ENCODE assay signal across 1 cellular context in genomic region chr19:57746580-57747471, GRCh38.
TF ChIP-seq lines count a peak whose summit lies in the region.

Gene ZNF776, plus strand, starts transcription at chr19:57746815. Its CDS starts 244 bp downstream, at chr19:57747059.

TF ChIP-seq in K562, 482 proteins besides CTCF, POLR2A, EP300 and RAD21 (continued from another document):
- TF ChIP-seq, protein P1, sequence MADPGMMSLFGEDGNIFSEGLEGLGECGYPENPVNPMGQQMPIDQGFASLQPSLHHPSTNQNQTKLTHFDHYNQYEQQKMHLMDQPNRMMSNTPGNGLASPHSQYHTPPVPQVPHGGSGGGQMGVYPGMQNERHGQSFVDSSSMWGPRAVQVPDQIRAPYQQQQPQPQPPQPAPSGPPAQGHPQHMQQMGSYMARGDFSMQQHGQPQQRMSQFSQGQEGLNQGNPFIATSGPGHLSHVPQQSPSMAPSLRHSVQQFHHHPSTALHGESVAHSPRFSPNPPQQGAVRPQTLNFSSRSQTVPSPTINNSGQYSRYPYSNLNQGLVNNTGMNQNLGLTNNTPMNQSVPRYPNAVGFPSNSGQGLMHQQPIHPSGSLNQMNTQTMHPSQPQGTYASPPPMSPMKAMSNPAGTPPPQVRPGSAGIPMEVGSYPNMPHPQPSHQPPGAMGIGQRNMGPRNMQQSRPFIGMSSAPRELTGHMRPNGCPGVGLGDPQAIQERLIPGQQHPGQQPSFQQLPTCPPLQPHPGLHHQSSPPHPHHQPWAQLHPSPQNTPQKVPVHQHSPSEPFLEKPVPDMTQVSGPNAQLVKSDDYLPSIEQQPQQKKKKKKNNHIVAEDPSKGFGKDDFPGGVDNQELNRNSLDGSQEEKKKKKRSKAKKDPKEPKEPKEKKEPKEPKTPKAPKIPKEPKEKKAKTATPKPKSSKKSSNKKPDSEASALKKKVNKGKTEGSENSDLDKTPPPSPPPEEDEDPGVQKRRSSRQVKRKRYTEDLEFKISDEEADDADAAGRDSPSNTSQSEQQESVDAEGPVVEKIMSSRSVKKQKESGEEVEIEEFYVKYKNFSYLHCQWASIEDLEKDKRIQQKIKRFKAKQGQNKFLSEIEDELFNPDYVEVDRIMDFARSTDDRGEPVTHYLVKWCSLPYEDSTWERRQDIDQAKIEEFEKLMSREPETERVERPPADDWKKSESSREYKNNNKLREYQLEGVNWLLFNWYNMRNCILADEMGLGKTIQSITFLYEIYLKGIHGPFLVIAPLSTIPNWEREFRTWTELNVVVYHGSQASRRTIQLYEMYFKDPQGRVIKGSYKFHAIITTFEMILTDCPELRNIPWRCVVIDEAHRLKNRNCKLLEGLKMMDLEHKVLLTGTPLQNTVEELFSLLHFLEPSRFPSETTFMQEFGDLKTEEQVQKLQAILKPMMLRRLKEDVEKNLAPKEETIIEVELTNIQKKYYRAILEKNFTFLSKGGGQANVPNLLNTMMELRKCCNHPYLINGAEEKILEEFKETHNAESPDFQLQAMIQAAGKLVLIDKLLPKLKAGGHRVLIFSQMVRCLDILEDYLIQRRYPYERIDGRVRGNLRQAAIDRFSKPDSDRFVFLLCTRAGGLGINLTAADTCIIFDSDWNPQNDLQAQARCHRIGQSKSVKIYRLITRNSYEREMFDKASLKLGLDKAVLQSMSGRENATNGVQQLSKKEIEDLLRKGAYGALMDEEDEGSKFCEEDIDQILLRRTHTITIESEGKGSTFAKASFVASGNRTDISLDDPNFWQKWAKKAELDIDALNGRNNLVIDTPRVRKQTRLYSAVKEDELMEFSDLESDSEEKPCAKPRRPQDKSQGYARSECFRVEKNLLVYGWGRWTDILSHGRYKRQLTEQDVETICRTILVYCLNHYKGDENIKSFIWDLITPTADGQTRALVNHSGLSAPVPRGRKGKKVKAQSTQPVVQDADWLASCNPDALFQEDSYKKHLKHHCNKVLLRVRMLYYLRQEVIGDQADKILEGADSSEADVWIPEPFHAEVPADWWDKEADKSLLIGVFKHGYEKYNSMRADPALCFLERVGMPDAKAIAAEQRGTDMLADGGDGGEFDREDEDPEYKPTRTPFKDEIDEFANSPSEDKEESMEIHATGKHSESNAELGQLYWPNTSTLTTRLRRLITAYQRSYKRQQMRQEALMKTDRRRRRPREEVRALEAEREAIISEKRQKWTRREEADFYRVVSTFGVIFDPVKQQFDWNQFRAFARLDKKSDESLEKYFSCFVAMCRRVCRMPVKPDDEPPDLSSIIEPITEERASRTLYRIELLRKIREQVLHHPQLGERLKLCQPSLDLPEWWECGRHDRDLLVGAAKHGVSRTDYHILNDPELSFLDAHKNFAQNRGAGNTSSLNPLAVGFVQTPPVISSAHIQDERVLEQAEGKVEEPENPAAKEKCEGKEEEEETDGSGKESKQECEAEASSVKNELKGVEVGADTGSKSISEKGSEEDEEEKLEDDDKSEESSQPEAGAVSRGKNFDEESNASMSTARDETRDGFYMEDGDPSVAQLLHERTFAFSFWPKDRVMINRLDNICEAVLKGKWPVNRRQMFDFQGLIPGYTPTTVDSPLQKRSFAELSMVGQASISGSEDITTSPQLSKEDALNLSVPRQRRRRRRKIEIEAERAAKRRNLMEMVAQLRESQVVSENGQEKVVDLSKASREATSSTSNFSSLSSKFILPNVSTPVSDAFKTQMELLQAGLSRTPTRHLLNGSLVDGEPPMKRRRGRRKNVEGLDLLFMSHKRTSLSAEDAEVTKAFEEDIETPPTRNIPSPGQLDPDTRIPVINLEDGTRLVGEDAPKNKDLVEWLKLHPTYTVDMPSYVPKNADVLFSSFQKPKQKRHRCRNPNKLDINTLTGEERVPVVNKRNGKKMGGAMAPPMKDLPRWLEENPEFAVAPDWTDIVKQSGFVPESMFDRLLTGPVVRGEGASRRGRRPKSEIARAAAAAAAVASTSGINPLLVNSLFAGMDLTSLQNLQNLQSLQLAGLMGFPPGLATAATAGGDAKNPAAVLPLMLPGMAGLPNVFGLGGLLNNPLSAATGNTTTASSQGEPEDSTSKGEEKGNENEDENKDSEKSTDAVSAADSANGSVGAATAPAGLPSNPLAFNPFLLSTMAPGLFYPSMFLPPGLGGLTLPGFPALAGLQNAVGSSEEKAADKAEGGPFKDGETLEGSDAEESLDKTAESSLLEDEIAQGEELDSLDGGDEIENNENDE (IDR thresholded peaks at IDR 0.05; ENCODE audit: low read depth, low read length): no peak
- TF ChIP-seq EZH2 (IDR thresholded peaks at IDR 0.05; ENCODE audit: borderline replicate concordance, low read depth, low read length) (no peak), SMAD1 (IDR thresholded peaks at IDR 0.05; ENCODE audit: low read depth, low read length, partially characterized antibody) (no peak), HMGN3 (IDR thresholded peaks at IDR 0.05; ENCODE audit: borderline replicate concordance, extremely low read depth, insufficient read length, low read depth, low read length) (peak; percentile 13), NCOA1 (IDR thresholded peaks at IDR 0.05; ENCODE audit: low read depth) (no peak), SMAD2 (IDR thresholded peaks at IDR 0.05; ENCODE audit: low read depth, low read length) (no peak), SNAPC5 (CRISPR knock-in tag; IDR thresholded peaks at IDR 0.05) (no peak), ZC3H8 (IDR thresholded peaks at IDR 0.05) (no peak), ZNF431 (CRISPR knock-in tag; IDR thresholded peaks at IDR 0.05) (no peak), MCM2 (IDR thresholded peaks at IDR 0.05; ENCODE audit: low read depth) (no peak), NR1H2 (CRISPR knock-in tag; IDR thresholded peaks at IDR 0.05) (no peak), KLF10 (CRISPR knock-in tag; IDR thresholded peaks at IDR 0.05) (no peak), TAF9B (IDR thresholded peaks at IDR 0.05; ENCODE audit: partially characterized antibody) (no peak), GABPB2 (CRISPR knock-in tag; conservative IDR thresholded peaks at IDR 0.05) (no peak), IFI16 (CRISPR knock-in tag; IDR thresholded peaks at IDR 0.05) (no peak), ZNF217 (CRISPR knock-in tag; IDR thresholded peaks at IDR 0.05) (no peak)
- TF ChIP-seq, protein P2, sequence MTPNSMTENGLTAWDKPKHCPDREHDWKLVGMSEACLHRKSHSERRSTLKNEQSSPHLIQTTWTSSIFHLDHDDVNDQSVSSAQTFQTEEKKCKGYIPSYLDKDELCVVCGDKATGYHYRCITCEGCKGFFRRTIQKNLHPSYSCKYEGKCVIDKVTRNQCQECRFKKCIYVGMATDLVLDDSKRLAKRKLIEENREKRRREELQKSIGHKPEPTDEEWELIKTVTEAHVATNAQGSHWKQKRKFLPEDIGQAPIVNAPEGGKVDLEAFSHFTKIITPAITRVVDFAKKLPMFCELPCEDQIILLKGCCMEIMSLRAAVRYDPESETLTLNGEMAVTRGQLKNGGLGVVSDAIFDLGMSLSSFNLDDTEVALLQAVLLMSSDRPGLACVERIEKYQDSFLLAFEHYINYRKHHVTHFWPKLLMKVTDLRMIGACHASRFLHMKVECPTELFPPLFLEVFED (CRISPR knock-in tag; conservative IDR thresholded peaks at IDR 0.05): no peak
